18 cellular contexts compared by ENCODE assay signal in genomic region chr12:21819236-21819635, GRCh38. TPM values are rescaled to one million over a fixed set of nuclear protein-coding genes. Genes with fewer than 3 reads are reported as not detected.
DNase-seq lines count a peak whose midpoint lies in the region; ATAC-seq, FAIRE-seq and TF ChIP-seq lines count a peak whose summit lies in the region.
"Had no signal": no experiment of that assay in that cellular context is flagged by ENCODE, and none has a peak within 500 bp of the region (broad histone marks: within the 10 kb centered on the region; RNA-seq: fewer than 3 reads in every experiment).

No MANE protein-coding gene starts in this region.

- ATAC-seq in gastrocnemius medialis (no peak), HG02623 (IDR thresholded peaks at IDR 0.05; ENCODE audit: unreplicated experiment) (no peak)
- ATAC-seq: activated CD8-positive, alpha-beta memory T cell treated with anti-CD3 and anti-CD28 coated beads, Interleukin-2, amount 10 ng/mL, durations not matched to agents 7 days and 5 days; stimulated activated naive B cell treated with anti-CD40 and anti-IgM and Interleukin-4, amounts not matched to agents 10 μg/mL and 1 μg/mL and 100 μg/mL, for 72 hours had no signal

- peak overlapping the region; percentile 4 for H3K4me2 ChIP-seq in astrocyte (ENCODE audit: low read length)

- peak; percentile 34 for FAIRE-seq in astrocyte (lab: Jason Lieb, UNC)

- H3K4me3 ChIP-seq in astrocyte (ENCODE audit: insufficient read depth, low read depth, low read length), result no peak overlapping the region
- no peak overlapping the region for H3K4me3 ChIP-seq in gastrocnemius medialis

- H3K4me1 ChIP-seq in astrocyte (ENCODE audit: insufficient read depth, low read length), result no peaks in the 10 kb centered on the region
- peaks cover 52 to 69% of the 10 kb centered on the region in 2 donors for H3K4me1 ChIP-seq in gastrocnemius medialis

- H3K79me2 ChIP-seq in astrocyte (ENCODE audit: insufficient read depth, low read length), result no peaks in the 10 kb centered on the region

- no peak for TF ChIP-seq POLR2A in gastrocnemius medialis (IDR thresholded peaks at IDR 0.05)

- H3K9me3 Mint-ChIP-seq in astrocyte (ENCODE audit: unreplicated experiment), result no peaks in the 10 kb centered on the region
- H3K9me3 Mint-ChIP-seq: CD8-positive, alpha-beta memory T cell; stimulated activated naive B cell treated with anti-CD40 and anti-IgM and Interleukin-4, amounts not matched to agents 10 μg/mL and 1 μg/mL and 100 μg/mL, for 72 hours had no signal

- no peaks in the 10 kb centered on the region for H3K27me3 ChIP-seq in astrocyte (ENCODE audit: insufficient read depth, low read length)
- H3K27me3 ChIP-seq in gastrocnemius medialis, result no peaks in the 10 kb centered on the region

- DNase-seq in ELF-1 (ENCODE audit: low read depth, low spot score), result peak; percentile 1
- peak; percentile 36 for DNase-seq in astrocyte (ENCODE audit: low read depth)
- peak; percentile 60 for DNase-seq in islet precursor cell
- DNase-seq in gastrocnemius medialis, result no peak
- DNase-seq in SIG-M5 (lab: John Stamatoyannopoulos, UW), result no peak
- DNase-seq in HT-29 (ENCODE audit: low spot score), result no peak
- DNase-seq: activated CD8-positive, alpha-beta memory T cell treated with anti-CD3 and anti-CD28 coated beads, Interleukin-2, amount 10 ng/mL, durations not matched to agents 7 days and 5 days; activated naive CD4-positive, alpha-beta T cell; CD8-positive, alpha-beta memory T cell; central memory CD4-positive, alpha-beta T cell; H7; SHP77 treated with DMSO at 0.1 percent for 48 hours; stimulated activated CD4-positive, alpha-beta T cell treated with anti-CD3 and anti-CD28 coated beads, Interleukin-4, amount 100 ng/mL, for 24 hours; stimulated activated naive B cell treated with anti-CD40 and anti-IgM and Interleukin-4, amounts not matched to agents 10 μg/mL and 1 μg/mL and 100 μg/mL, for 72 hours had no signal

- H3K4me3 Mint-ChIP-seq in astrocyte (ENCODE audit: unreplicated experiment), result no peak overlapping the region
- H3K4me3 Mint-ChIP-seq: activated CD8-positive, alpha-beta memory T cell treated with anti-CD3 and anti-CD28 coated beads, Interleukin-2, amount 10 ng/mL, durations not matched to agents 7 days and 5 days; CD8-positive, alpha-beta memory T cell; stimulated activated naive B cell treated with anti-CD40 and anti-IgM and Interleukin-4, amounts not matched to agents 10 μg/mL and 1 μg/mL and 100 μg/mL, for 72 hours had no signal

- H3K4me1 Mint-ChIP-seq in astrocyte (ENCODE audit: low read depth, unreplicated experiment), result peaks cover 22% of the 10 kb centered on the region
- H3K4me1 Mint-ChIP-seq: activated CD8-positive, alpha-beta memory T cell treated with anti-CD3 and anti-CD28 coated beads, Interleukin-2, amount 10 ng/mL, durations not matched to agents 7 days and 5 days; CD8-positive, alpha-beta memory T cell; stimulated activated naive B cell treated with anti-CD40 and anti-IgM and Interleukin-4, amounts not matched to agents 10 μg/mL and 1 μg/mL and 100 μg/mL, for 72 hours had no signal

- H4K20me1 ChIP-seq in astrocyte (ENCODE audit: insufficient read depth, low read length), result no peaks in the 10 kb centered on the region

- no peak overlapping the region for H3K9ac ChIP-seq in astrocyte (ENCODE audit: low read length)

- no peaks in the 10 kb centered on the region for H3K36me3 Mint-ChIP-seq in astrocyte (ENCODE audit: low read depth, unreplicated experiment)
- H3K36me3 Mint-ChIP-seq: activated CD8-positive, alpha-beta memory T cell treated with anti-CD3 and anti-CD28 coated beads, Interleukin-2, amount 10 ng/mL, durations not matched to agents 7 days and 5 days; CD8-positive, alpha-beta memory T cell; stimulated activated naive B cell treated with anti-CD40 and anti-IgM and Interleukin-4, amounts not matched to agents 10 μg/mL and 1 μg/mL and 100 μg/mL, for 72 hours had no signal

- intact Hi-C loops in gastrocnemius medialis (cut with DNase I; ENCODE audit: low total_unique reads), result no loop called here

- TF ChIP-seq CTCF in astrocyte (IDR thresholded peaks at IDR 0.05; ENCODE audit: insufficient read depth, low read depth, low read length), result no peak
- no peak for TF ChIP-seq CTCF in gastrocnemius medialis (IDR thresholded peaks at IDR 0.05 in 4 of 5, conservative IDR thresholded peaks at IDR 0.05 in 1 of 5)

- peak overlapping the region; percentile 76 for H3K27ac Mint-ChIP-seq in astrocyte (ENCODE audit: unreplicated experiment)
- H3K27ac Mint-ChIP-seq: activated CD8-positive, alpha-beta memory T cell treated with anti-CD3 and anti-CD28 coated beads, Interleukin-2, amount 10 ng/mL, durations not matched to agents 7 days and 5 days; CD8-positive, alpha-beta memory T cell; stimulated activated naive B cell treated with anti-CD40 and anti-IgM and Interleukin-4, amounts not matched to agents 10 μg/mL and 1 μg/mL and 100 μg/mL, for 72 hours had no signal

- in situ Hi-C loops in gastrocnemius medialis (cut with MboI; ENCODE audit: low sequenced_read_pairs in 4 of 4), result no loop called here

- no peaks in the 10 kb centered on the region for H3K27me3 Mint-ChIP-seq in astrocyte (ENCODE audit: low read depth, unreplicated experiment)
- H3K27me3 Mint-ChIP-seq: activated CD8-positive, alpha-beta memory T cell treated with anti-CD3 and anti-CD28 coated beads, Interleukin-2, amount 10 ng/mL, durations not matched to agents 7 days and 5 days; stimulated activated naive B cell treated with anti-CD40 and anti-IgM and Interleukin-4, amounts not matched to agents 10 μg/mL and 1 μg/mL and 100 μg/mL, for 72 hours had no signal

- H3K27ac ChIP-seq in astrocyte (ENCODE audit: low read depth, low read length), result peak overlapping the region; percentile 4
- H3K27ac ChIP-seq in gastrocnemius medialis, result peak overlapping the region; percentile 70 to 87 (median 72)
- H3K27ac ChIP-seq: HL-60 had no signal

- no peaks in the 10 kb centered on the region for H3K9me3 ChIP-seq in astrocyte (ENCODE audit: insufficient read depth, low read depth, low read length)
- H3K9me3 ChIP-seq in gastrocnemius medialis, result no peaks in the 10 kb centered on the region

- H3K36me3 ChIP-seq in astrocyte (ENCODE audit: insufficient read depth, low read length) (no peaks in the 10 kb centered on the region), gastrocnemius medialis (peaks cover 0 to 7% of the 10 kb centered on the region in 2 donors)

- no peak overlapping the region for H2AFZ ChIP-seq in astrocyte (ENCODE audit: low read depth, low read length)

RNA-seq across cellular contexts. Expression of gene KCNJ8, which starts 44.7 kb away (rescaled TPM):
- total RNA-seq in astrocyte (0.93 and 1.0 TPM in 2 replicates), gastrocnemius medialis (10 to 100 TPM in 3 of 4 donors, 1 to 10 TPM in 1; 5.4 to 47.1 (median 12.6) TPM)
- not detected in 2 replicates for total RNA-seq in HT-29 (2014; rRNA removed; shearing (Covaris generic))
- total RNA-seq: activated CD8-positive, alpha-beta memory T cell treated with anti-CD3 and anti-CD28 coated beads, Interleukin-2, amount 10 ng/mL, durations not matched to agents 7 days and 5 days; CD8-positive, alpha-beta memory T cell; M059J; mononuclear cell had no signal

Comparison
In these comparisons a context has a peak if more than half of its experiments do, and no peak if none do; other contexts are left out.
1. DNase-seq: peak in ELF-1 (single experiment), astrocyte (single experiment) and islet precursor cell (single experiment); none in gastrocnemius medialis (0 of 2), SIG-M5 (single experiment) and HT-29 (single experiment).